In the genomic region with DNA sequence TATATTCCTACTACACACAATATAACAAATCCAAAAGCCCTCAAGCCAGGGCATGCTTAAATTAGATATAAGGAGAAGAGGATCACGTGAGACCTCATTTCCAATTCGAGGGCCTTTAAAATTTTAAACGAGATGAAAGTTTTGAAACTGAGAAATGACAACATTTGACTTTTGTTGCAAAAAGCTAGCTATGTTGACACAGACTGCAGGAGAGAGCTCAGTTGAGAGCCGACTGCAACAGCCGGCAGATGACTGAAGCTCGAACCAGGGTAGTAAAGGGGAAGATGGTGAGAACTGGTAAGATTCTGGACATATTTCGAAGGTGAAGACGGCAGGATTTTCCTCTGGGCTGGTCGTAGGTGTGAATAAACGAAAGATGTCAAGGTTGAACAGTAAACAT, we compare ENCODE assay signal across 8 cellular contexts. TPM values are rescaled to one million over a fixed set of nuclear protein-coding genes. Genes with fewer than 3 reads are reported as not detected.
DNase-seq lines count a peak whose midpoint lies in the region; ATAC-seq and TF ChIP-seq lines count a peak whose summit lies in the region.

No MANE protein-coding gene starts in this region.

- peak overlapping the region; percentile 91 for H3K9ac ChIP-seq in muscle layer of colon (ENCODE audit: low read length)

- H3K9me3 Mint-ChIP-seq in CD8-positive, alpha-beta T cell: no peaks in the 10 kb centered on the region

- H3K36me3 ChIP-seq in CD8-positive, alpha-beta T cell (ENCODE audit: insufficient read depth, low read length): peaks cover 4% of the 10 kb centered on the region
- H3K36me3 ChIP-seq in muscle layer of colon (ENCODE audit: insufficient read depth, low read length): peaks cover 4% of the 10 kb centered on the region

- H3K27ac ChIP-seq in CD8-positive, alpha-beta T cell (ENCODE audit: low read depth, low read length): peak overlapping the region; percentile 92
- peak overlapping the region; percentile 84 for H3K27ac ChIP-seq in muscle layer of colon (ENCODE audit: low read depth, low read length)

- H3K36me3 Mint-ChIP-seq in CD8-positive, alpha-beta T cell: peaks cover 37% of the 10 kb centered on the region

- DNase-seq in CD8-positive, alpha-beta T cell: peak in 1 of 7 experiments; percentile 10
- DNase-seq in HT-29 (ENCODE audit: low spot score): peak; percentile 17
- peak; percentile 11 for DNase-seq in UCSD-AML1 (lab: John Stamatoyannopoulos, UW; ENCODE audit: unreplicated experiment)
- DNase-seq in erythroblast (lab: John Stamatoyannopoulos, UW): peak; percentile 47 to 58

- peaks cover 8% of the 10 kb centered on the region for H3K27me3 Mint-ChIP-seq in CD8-positive, alpha-beta T cell (ENCODE audit: low read depth)

- no peak for TF ChIP-seq CTCF in CD8-positive, alpha-beta T cell (IDR thresholded peaks at IDR 0.05)

- H3K4me1 Mint-ChIP-seq in CD8-positive, alpha-beta T cell (ENCODE audit: low read depth): peaks cover 38% of the 10 kb centered on the region

- ATAC-seq in CD8-positive, alpha-beta T cell: no peak
- ATAC-seq in HG03280 (IDR thresholded peaks at IDR 0.05; ENCODE audit: unreplicated experiment): no peak
- no peak for ATAC-seq in HG03439 (IDR thresholded peaks at IDR 0.05; ENCODE audit: unreplicated experiment)
- no peak for ATAC-seq in GM19328 (IDR thresholded peaks at IDR 0.05; ENCODE audit: unreplicated experiment)

- H3K27me3 ChIP-seq in CD8-positive, alpha-beta T cell (ENCODE audit: insufficient read depth, low read length): no peaks in the 10 kb centered on the region
- no peaks in the 10 kb centered on the region for H3K27me3 ChIP-seq in muscle layer of colon (ENCODE audit: control insufficient read depth in 1 of 2, insufficient read depth in 2 of 2, low read length in 2 of 2)

- peak overlapping the region; percentile 99 for H3K27ac Mint-ChIP-seq in CD8-positive, alpha-beta T cell

- no peaks in the 10 kb centered on the region for H3K9me3 ChIP-seq in CD8-positive, alpha-beta T cell (ENCODE audit: low read length)
- no peaks in the 10 kb centered on the region for H3K9me3 ChIP-seq in muscle layer of colon (ENCODE audit: low read length)

- H3K4me1 ChIP-seq in CD8-positive, alpha-beta T cell (ENCODE audit: insufficient read depth, low read length): peaks cover 8% of the 10 kb centered on the region
- peaks cover 13% of the 10 kb centered on the region for H3K4me1 ChIP-seq in muscle layer of colon (ENCODE audit: insufficient read depth, low read length)

- POLR2A ChIA-PET in CD8-positive, alpha-beta T cell (lab: Charles Lee): interaction anchor here (0.8 to 3.0 kb wide), 7 partner anchors 9 to 759 kb away, joined by 3 to 30 read pairs (median 10); partner anchors contain the start of genes ARHGAP10, NR3C2 and TMEM184C

- peak overlapping the region; percentile 98 for H3K4me3 Mint-ChIP-seq in CD8-positive, alpha-beta T cell

- H3K4me3 ChIP-seq in CD8-positive, alpha-beta T cell (ENCODE audit: low read depth, low read length): peak overlapping the region; percentile 68
- H3K4me3 ChIP-seq in muscle layer of colon (ENCODE audit: low read depth in 1 of 2, low read length in 2 of 2): peak overlapping the region; percentile 85

- CTCF ChIA-PET in CD8-positive, alpha-beta T cell (lab: Charles Lee): interaction anchor here (3.2 kb wide), 1 partner anchor 184 kb away, joined by 19 read pairs; no protein-coding TSS in a partner anchor

- no peak for TF ChIP-seq POLR2A in erythroblast (IDR thresholded peaks at IDR 0.05; ENCODE audit: low read length)

- intact Hi-C loops in CD8-positive, alpha-beta T cell (cut with DNase I, micrococcal nuclease): loop anchor here (1.0 to 10.0 kb wide), 6 partner anchors 369 to 1748 kb away; partner anchors contain the start of genes LSM6 (in 1 of the 2), SLC10A7 (in 1 of the 2) and ZNF827 (in 1 of the 2)

RNA-seq across cellular contexts. Expression of gene PRMT9, which starts 0.8 kb away (rescaled TPM):
- total RNA-seq in CD8-positive, alpha-beta T cell: 10 to 100 TPM; 36.4 to 40.3 TPM
- 2.4 and 3.8 TPM in 2 replicates for total RNA-seq in HT-29 (2014; rRNA removed; shearing (Covaris generic))

RNA-seq across cellular contexts. Expression of gene ARHGAP10, which starts 48.7 kb away (rescaled TPM):
- 1 to 10 TPM; 7.2 to 7.4 TPM for total RNA-seq in CD8-positive, alpha-beta T cell
- 4.3 and 9.3 TPM in 2 replicates for total RNA-seq in HT-29 (2014; rRNA removed; shearing (Covaris generic))
